In the genomic region with DNA sequence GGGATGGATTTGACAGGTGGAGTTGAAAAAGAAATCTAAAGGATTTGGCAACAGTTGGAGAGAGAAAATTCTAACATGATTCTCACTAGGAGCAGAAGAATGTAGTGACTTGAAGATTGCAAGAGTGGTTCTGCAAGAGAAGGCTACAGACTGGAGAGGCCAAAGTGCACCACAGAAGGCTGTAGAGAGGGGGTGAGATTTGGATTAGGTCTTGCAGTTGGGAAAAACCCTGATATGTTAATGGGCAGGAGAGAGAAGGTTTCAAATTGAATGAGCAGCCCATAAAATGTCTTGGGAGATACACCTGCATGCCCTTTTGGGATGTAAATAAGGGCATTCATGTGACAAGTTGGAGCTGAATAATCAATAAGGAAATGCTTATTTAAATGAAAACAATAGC, we compare ENCODE assay signal across 33 cellular contexts. TPM values are rescaled to one million over a fixed set of nuclear protein-coding genes. Genes with fewer than 3 reads are reported as not detected.
"Had no signal": no experiment of that assay in that cellular context is flagged by ENCODE, and none has a peak within 500 bp of the region (broad histone marks: within the 10 kb centered on the region; RNA-seq: fewer than 3 reads in every experiment).

No MANE protein-coding gene starts in this region.

- H3K4me1 Mint-ChIP-seq: activated naive CD8-positive, alpha-beta T cell treated with anti-CD3 and anti-CD28 coated beads for 36 hours; naive B cell had no signal

- H3K9me3 Mint-ChIP-seq: activated naive CD4-positive, alpha-beta T cell treated with anti-CD3 and anti-CD28 coated beads for 36 hours; activated naive CD8-positive, alpha-beta T cell treated with anti-CD3 and anti-CD28 coated beads for 36 hours; activated T-cell treated with anti-CD3 and anti-CD28 coated beads, Interleukin-2, amount 50 U/mL, for 72 hours; stimulated activated naive CD8-positive, alpha-beta T cell treated with anti-CD3 and anti-CD28 coated beads, Interleukin-15, Interleukin-2, amounts not matched to agents 100 ng/mL and 50 ng/mL, for 24 hours had no signal

- H3K36me3 Mint-ChIP-seq: activated naive CD8-positive, alpha-beta T cell treated with anti-CD3 and anti-CD28 coated beads for 36 hours; naive B cell had no signal

- H3K27ac ChIP-seq: adrenal gland, body of pancreas, cardiac muscle cell, colonic mucosa, gastroesophageal sphincter, ovary, skin epidermis, thoracic aorta, uterus had no signal

- H3K4me3 Mint-ChIP-seq: activated naive CD4-positive, alpha-beta T cell treated with anti-CD3 and anti-CD28 coated beads for 36 hours; activated naive CD8-positive, alpha-beta T cell treated with anti-CD3 and anti-CD28 coated beads for 36 hours; activated T-cell treated with anti-CD3 and anti-CD28 coated beads, Interleukin-2, amount 50 U/mL, for 72 hours; mesothelial cell of epicardium; naive B cell; stimulated activated naive CD8-positive, alpha-beta T cell treated with anti-CD3 and anti-CD28 coated beads, Interleukin-15, Interleukin-2, amounts not matched to agents 100 ng/mL and 50 ng/mL, for 24 hours; type B pancreatic cell had no signal

- H3K27me3 Mint-ChIP-seq: activated naive CD8-positive, alpha-beta T cell treated with anti-CD3 and anti-CD28 coated beads for 36 hours; progenitor cell of endocrine pancreas; stimulated activated naive CD8-positive, alpha-beta T cell treated with anti-CD3 and anti-CD28 coated beads, Interleukin-15, Interleukin-2, amounts not matched to agents 100 ng/mL and 50 ng/mL, for 24 hours; type B pancreatic cell had no signal

- H3K27me3 ChIP-seq: adrenal gland, body of pancreas, cardiac muscle cell, colonic mucosa, gastroesophageal sphincter, ovary, uterus had no signal

- H3K27ac Mint-ChIP-seq: activated naive CD4-positive, alpha-beta T cell treated with anti-CD3 and anti-CD28 coated beads for 36 hours; activated naive CD8-positive, alpha-beta T cell treated with anti-CD3 and anti-CD28 coated beads for 36 hours; activated T-cell treated with anti-CD3 and anti-CD28 coated beads, Interleukin-2, amount 50 U/mL, for 72 hours; mesothelial cell of epicardium; naive B cell; progenitor cell of endocrine pancreas; stimulated activated naive CD8-positive, alpha-beta T cell treated with anti-CD3 and anti-CD28 coated beads, Interleukin-15, Interleukin-2, amounts not matched to agents 100 ng/mL and 50 ng/mL, for 24 hours; type B pancreatic cell had no signal

- H3K9me3 ChIP-seq: adrenal gland, body of pancreas, colonic mucosa, gastroesophageal sphincter, ovary, thoracic aorta, uterus had no signal

- H3K4me3 ChIP-seq: adrenal gland, body of pancreas, cardiac muscle cell, colonic mucosa, gastroesophageal sphincter, ovary, skin epidermis, thoracic aorta, uterus had no signal

- ATAC-seq: activated T-cell treated with anti-CD3 and anti-CD28 coated beads, Interleukin-2, amount 50 U/mL, for 72 hours; body of pancreas; gastroesophageal sphincter; left colon; sciatic nerve had no signal

- DNase-seq: activated CD4-positive, alpha-beta T cell treated with anti-CD3 and anti-CD28 coated beads for 4 hours; activated CD4-positive, alpha-beta T cell treated with anti-CD3 and anti-CD28 coated beads, Interleukin-2, amount 50 U/mL, for 4 hours; activated CD4-positive, CD25-positive, alpha-beta regulatory T cell; activated effector memory CD4-positive, alpha-beta T cell treated with anti-CD3 and anti-CD28 coated beads, Interleukin-2, amount 50 U/mL, for 16 hours; activated naive CD4-positive, alpha-beta T cell treated with anti-CD3 and anti-CD28 coated beads for 36 hours; activated naive CD8-positive, alpha-beta T cell treated with anti-CD3 and anti-CD28 coated beads for 36 hours; activated T-cell treated with anti-CD3 and anti-CD28 coated beads for 4 hours; activated T-cell treated with anti-CD3 and anti-CD28 coated beads, Interleukin-2, amount 50 U/mL, for 72 hours; adrenal gland; aorta; body of pancreas; cerebellar nuclear complex; colonic mucosa; effector memory CD4-positive, alpha-beta T cell; erythroblast; hippocampal formation; kidney; left colon; naive B cell; ovary; stimulated activated CD4-positive, alpha-beta T cell treated with anti-CD3 and anti-CD28 coated beads, Interleukin-12 subunit alpha, Interleukin-12 subunit beta, amount 100 ng/mL, for 4 hours; stimulated activated CD4-positive, alpha-beta T cell treated with anti-CD3 and anti-CD28 coated beads, Interleukin-4, amount 100 ng/mL, for 1 hour; uterus had no signal

RNA-seq across cellular contexts. Expression of a gene that starts 14.7 kb away (rescaled TPM):
- total RNA-seq: activated naive CD4-positive, alpha-beta T cell treated with anti-CD3 and anti-CD28 coated beads for 36 hours; activated naive CD8-positive, alpha-beta T cell treated with anti-CD3 and anti-CD28 coated beads for 36 hours; activated T-cell treated with anti-CD3 and anti-CD28 coated beads, Interleukin-2, amount 50 U/mL, for 72 hours; fibroblast of villous mesenchyme had no signal
